1 cellular context compared by ENCODE assay signal in genomic region chr14:37546621-37547447, GRCh38.
A peak's percentile ranks its signal among the peaks of the same experiment; 100 is the strongest.
TF ChIP-seq lines count a peak whose summit lies in the region.

No MANE protein-coding gene starts in this region.

TF ChIP-seq in K562, 482 proteins besides CTCF, POLR2A, EP300 and RAD21:
- TF ChIP-seq BCL6 (CRISPR knock-in tag; IDR thresholded peaks at IDR 0.05): no peak
- 0 out of 4 replicates have a peak, but pooled peaks of 1 of the 2 experiments have one; percentile 9 for TF ChIP-seq KDM1A (IDR thresholded peaks at IDR 0.05)
- 0 out of 2 replicates have a peak, but pooled peaks have one; percentile 25 for TF ChIP-seq TEAD4 (IDR thresholded peaks at IDR 0.05; ENCODE audit: low read length)
- TF ChIP-seq TEAD4 (CRISPR knock-in tag; IDR thresholded peaks at IDR 0.05; ENCODE audit: borderline replicate concordance): no peak
- TF ChIP-seq FOXA3 (CRISPR knock-in tag; conservative IDR thresholded peaks at IDR 0.05 in 1 of 2, IDR thresholded peaks at IDR 0.05 in 1 of 2): peak in 1 of 2 experiments; percentile 27; a peak in 1 of 4 replicates
- TF ChIP-seq DEAF1 (CRISPR knock-in tag; IDR thresholded peaks at IDR 0.05): no peak
- TF ChIP-seq ZNF584 (CRISPR knock-in tag; IDR thresholded peaks at IDR 0.05; ENCODE audit: low read depth): no peak
- TF ChIP-seq MCM3 (IDR thresholded peaks at IDR 0.05): no peak
- TF ChIP-seq MEIS2 (IDR thresholded peaks at IDR 0.05; ENCODE audit: partially characterized antibody): peak; percentile 15
- no peak for TF ChIP-seq XRCC5 (IDR thresholded peaks at IDR 0.05; ENCODE audit: low read depth, low read length)
- TF ChIP-seq CBFA2T3 (IDR thresholded peaks at IDR 0.05): peak; percentile 23; the same call in 1 of the 2 replicates
- TF ChIP-seq SMARCC2 (IDR thresholded peaks at IDR 0.05; ENCODE audit: low read depth): no peak
